Comparison of ENCODE assay signal across 20 cellular contexts in the genomic region with DNA sequence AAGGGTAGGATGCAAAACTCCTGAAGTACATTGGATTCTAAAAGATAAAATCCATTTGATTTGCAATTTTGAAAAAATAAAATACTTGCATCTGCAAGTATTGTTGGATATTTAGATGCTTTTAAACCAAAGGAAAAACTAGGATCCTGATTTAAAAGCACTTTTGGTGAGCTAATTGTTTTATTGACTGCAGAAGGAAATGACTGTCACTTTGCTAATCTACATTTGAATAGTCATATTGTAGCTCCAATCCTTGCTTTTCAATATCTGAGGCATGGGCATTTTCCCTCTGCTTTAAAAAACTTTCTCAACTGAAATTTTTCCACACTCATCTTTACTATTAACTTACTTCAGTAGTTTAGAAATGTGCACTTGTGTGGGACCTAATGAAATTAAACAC.
DNase-seq lines count a peak whose midpoint lies in the region; ATAC-seq and TF ChIP-seq lines count a peak whose summit lies in the region.
"Had no signal": no experiment of that assay in that cellular context is flagged by ENCODE, and none has a peak within 500 bp of the region (broad histone marks: within the 10 kb centered on the region; RNA-seq: fewer than 3 reads in every experiment).

No MANE protein-coding gene starts in this region.

- H3K27ac ChIP-seq in A673 (ENCODE audit: low read depth, low read length, poor library complexity, severe bottlenecking) = peak overlapping the region; percentile 40
- H3K27ac ChIP-seq in GM23338 (ENCODE audit: low read depth) = peak overlapping the region; percentile 82
- H3K27ac ChIP-seq in HUES64 (ENCODE audit: low read depth, low read length) = 0 out of 2 replicates have a peak overlapping the region, but pooled peaks have one; percentile 10
- H3K27ac ChIP-seq in psoas muscle = peak overlapping the region; percentile 63
- H3K27ac ChIP-seq: BLaER1 treated with 17β-estradiol and CSF1 and Interleukin-3, amounts not matched to agents 10 nM and 100 nM; C4-2B had no signal

- no peak overlapping the region for H2AFZ ChIP-seq in GM23338

- H3K27ac Mint-ChIP-seq in GM23338 = peak overlapping the region; percentile 72; the same call in 1 of the 2 replicates
- no peak overlapping the region for H3K27ac Mint-ChIP-seq in progenitor cell of endocrine pancreas
- H3K27ac Mint-ChIP-seq: B cell; CD4-positive, alpha-beta T cell; CD8-positive, alpha-beta T cell had no signal

- intact Hi-C loops in A673 (cut with micrococcal nuclease; ENCODE audit: unreplicated experiment) = no loop called here
- intact Hi-C loops in psoas muscle (cut with DNase I) = no loop called here

- no peaks in the 10 kb centered on the region for H3K27me3 ChIP-seq in A673 (replicated peaks; ENCODE audit: insufficient read depth, low read depth, low read length, poor library complexity)
- no peaks in the 10 kb centered on the region for H3K27me3 ChIP-seq in GM23338 (ENCODE audit: insufficient read depth)
- H3K27me3 ChIP-seq in HUES64 (ENCODE audit: insufficient read depth, low read length) = no peaks in the 10 kb centered on the region
- no peaks in the 10 kb centered on the region for H3K27me3 ChIP-seq in psoas muscle (ENCODE audit: insufficient read depth in 3 of 3, low read length in 2 of 3)
- H3K27me3 ChIP-seq: BLaER1 treated with 17β-estradiol and CSF1 and Interleukin-3, amounts not matched to agents 10 nM and 100 nM had no signal

- POLR2A ChIA-PET in A673 (lab: Charles Lee; ENCODE audit: low non-redundant PET) = no interaction called here

- H3K9me3 ChIP-seq in A673 (ENCODE audit: low read depth, low read length, poor library complexity, severe bottlenecking) (no peaks in the 10 kb centered on the region), HUES64 (ENCODE audit: insufficient read depth, low read depth, low read length) (no peaks in the 10 kb centered on the region), psoas muscle (no peaks in the 10 kb centered on the region)
- H3K9me3 ChIP-seq: BLaER1 treated with 17β-estradiol and CSF1 and Interleukin-3, amounts not matched to agents 10 nM and 100 nM; Caco-2 had no signal

- H3K4me1 ChIP-seq in A673 (ENCODE audit: insufficient read depth, low read length, poor library complexity, severe bottlenecking) = peaks cover 33% of the 10 kb centered on the region
- H3K4me1 ChIP-seq in GM23338 (ENCODE audit: insufficient read depth) = peaks cover 56% of the 10 kb centered on the region
- H3K4me1 ChIP-seq in HUES64 (ENCODE audit: insufficient read depth, low read length) = peaks cover 34% of the 10 kb centered on the region
- H3K4me1 ChIP-seq in psoas muscle = peaks cover 57% of the 10 kb centered on the region
- H3K4me1 ChIP-seq: BLaER1 treated with 17β-estradiol and CSF1 and Interleukin-3, amounts not matched to agents 10 nM and 100 nM had no signal

- ATAC-seq in GM23338 (no peak), psoas muscle (no peak)
- ATAC-seq: CD8-positive, alpha-beta T cell; GM12878 had no signal

- DNase-seq in A673 (ENCODE audit: low spot score) (peak; percentile 28), GM23338 (ENCODE audit: low spot score) (no peak), psoas muscle (no peak), G401 (ENCODE audit: low spot score) (no peak), OCI-M2 (lab: John Stamatoyannopoulos, UW; ENCODE audit: unreplicated experiment) (no peak), ureter (ENCODE audit: low spot score) (no peak), progenitor cell of endocrine pancreas (ENCODE audit: low spot score, unreplicated experiment) (no peak)
- DNase-seq: 8988T; AML-193; Caco-2; Calu3; CD4-positive, alpha-beta T cell; CD8-positive, alpha-beta T cell; DMS79 treated with DMSO at 0.1 percent for 48 hours; GDM1 had no signal

- H3K4me3 ChIP-seq in A673 (ENCODE audit: low read depth, low read length, poor library complexity, severe bottlenecking) = no peak overlapping the region
- peak overlapping the region; percentile 22 for H3K4me3 ChIP-seq in GM23338
- no peak overlapping the region for H3K4me3 ChIP-seq in HUES64 (ENCODE audit: low read length)
- no peak overlapping the region for H3K4me3 ChIP-seq in psoas muscle
- H3K4me3 ChIP-seq: BLaER1 treated with 17β-estradiol and CSF1 and Interleukin-3, amounts not matched to agents 10 nM and 100 nM; GM12878 had no signal

- H3K36me3 ChIP-seq in A673 (ENCODE audit: insufficient read depth, low read length, poor library complexity, severe bottlenecking) (no peaks in the 10 kb centered on the region), GM23338 (ENCODE audit: insufficient read depth) (no peaks in the 10 kb centered on the region), HUES64 (ENCODE audit: insufficient read depth, low read length) (no peaks in the 10 kb centered on the region), psoas muscle (ENCODE audit: insufficient read depth in 1 of 2, low read depth in 1 of 2) (peaks cover 0 to 20% of the 10 kb centered on the region in 2 donors)
- H3K36me3 ChIP-seq: BLaER1 treated with 17β-estradiol and CSF1 and Interleukin-3, amounts not matched to agents 10 nM and 100 nM had no signal

- H3K4me3 Mint-ChIP-seq in GM23338 (0 out of 3 replicates have a peak overlapping the region, but pooled peaks have one; percentile 15), progenitor cell of endocrine pancreas (ENCODE audit: low read depth) (no peak overlapping the region)
- H3K4me3 Mint-ChIP-seq: B cell; CD4-positive, alpha-beta T cell; CD8-positive, alpha-beta T cell had no signal

- no TSS peak for BruUV-seq in A673 (replicated peaks; lab: Mats Ljungman, UMichigan)

- H4K20me1 ChIP-seq in GM23338 (replicated peaks; ENCODE audit: insufficient read depth) = no peaks in the 10 kb centered on the region
- H4K20me1 ChIP-seq: BLaER1 treated with 17β-estradiol and CSF1 and Interleukin-3, amounts not matched to agents 10 nM and 100 nM had no signal

- no peak overlapping the region for H3K9ac ChIP-seq in HUES64 (ENCODE audit: low read depth, low read length)
- H3K9ac ChIP-seq: BLaER1 treated with 17β-estradiol and CSF1 and Interleukin-3, amounts not matched to agents 10 nM and 100 nM had no signal

- in situ Hi-C loops in G401 (cut with HindIII; ENCODE audit: low sequenced_read_pairs) = no loop called here

- H3F3A ChIP-seq in GM23338 (replicated peaks; ENCODE audit: low read depth) = no peaks in the 10 kb centered on the region

- no peaks in the 10 kb centered on the region for H3K9me2 ChIP-seq in GM23338 (ENCODE audit: insufficient read depth)

- H3K9me3 Mint-ChIP-seq in GM23338 (peaks cover 3% of the 10 kb centered on the region; the same call in 2 of the 3 replicates), progenitor cell of endocrine pancreas (ENCODE audit: low read depth) (peaks cover 3% of the 10 kb centered on the region)
- H3K9me3 Mint-ChIP-seq: CD8-positive, alpha-beta T cell had no signal

- peak overlapping the region; percentile 70 for H3K4me2 ChIP-seq in GM23338
- H3K4me2 ChIP-seq: BLaER1 treated with 17β-estradiol and CSF1 and Interleukin-3, amounts not matched to agents 10 nM and 100 nM had no signal

- TF ChIP-seq CTCF in A673 (conservative IDR thresholded peaks at IDR 0.05; ENCODE audit: low read depth, low read length) (no peak), GM23338 (conservative IDR thresholded peaks at IDR 0.05; ENCODE audit: low read depth in 2 of 2) (no peak), psoas muscle (IDR thresholded peaks at IDR 0.05) (no peak), progenitor cell of endocrine pancreas (IDR thresholded peaks at IDR 0.05; ENCODE audit: unreplicated experiment) (no peak)

- H3K79me2 ChIP-seq in GM23338 (replicated peaks; ENCODE audit: insufficient read depth) = no peaks in the 10 kb centered on the region

- peaks cover 72% of the 10 kb centered on the region for H3K4me1 Mint-ChIP-seq in GM23338
- H3K4me1 Mint-ChIP-seq in progenitor cell of endocrine pancreas (ENCODE audit: low read depth) = peaks cover 3% of the 10 kb centered on the region
- H3K4me1 Mint-ChIP-seq: B cell had no signal

- CTCF ChIA-PET in A673 (lab: Charles Lee) = no interaction called here

- H3K36me3 Mint-ChIP-seq in GM23338 (ENCODE audit: low read depth) = peaks cover 33% of the 10 kb centered on the region; the same call in 2 of the 3 replicates
- H3K36me3 Mint-ChIP-seq in progenitor cell of endocrine pancreas (ENCODE audit: insufficient read depth) = no peaks in the 10 kb centered on the region
- H3K36me3 Mint-ChIP-seq: CD8-positive, alpha-beta T cell had no signal

- H3K27me3 Mint-ChIP-seq in GM23338 (ENCODE audit: insufficient read depth, low read depth, poor library complexity) (peaks cover 4% of the 10 kb centered on the region), progenitor cell of endocrine pancreas (peaks cover 11% of the 10 kb centered on the region)
- H3K27me3 Mint-ChIP-seq: B cell; CD4-positive, alpha-beta T cell had no signal

TF ChIP-seq in GM23338, 12 proteins besides CTCF, POLR2A, EP300 and RAD21 (continues in another document):
- peak; percentile 91 for TF ChIP-seq NANOG (IDR thresholded peaks at IDR 0.05; ENCODE audit: borderline replicate concordance)

Comparison
In these comparisons a context has a peak if more than half of its experiments do, and no peak if none do; other contexts are left out.
1. H3K27ac ChIP-seq: peak in every context shown above with its lines; median percentile 82 in GM23338; 63 in psoas muscle; 40 in A673; 10 in HUES64.